Comparison of ENCODE assay signal across 2 cellular contexts in the genomic region with DNA sequence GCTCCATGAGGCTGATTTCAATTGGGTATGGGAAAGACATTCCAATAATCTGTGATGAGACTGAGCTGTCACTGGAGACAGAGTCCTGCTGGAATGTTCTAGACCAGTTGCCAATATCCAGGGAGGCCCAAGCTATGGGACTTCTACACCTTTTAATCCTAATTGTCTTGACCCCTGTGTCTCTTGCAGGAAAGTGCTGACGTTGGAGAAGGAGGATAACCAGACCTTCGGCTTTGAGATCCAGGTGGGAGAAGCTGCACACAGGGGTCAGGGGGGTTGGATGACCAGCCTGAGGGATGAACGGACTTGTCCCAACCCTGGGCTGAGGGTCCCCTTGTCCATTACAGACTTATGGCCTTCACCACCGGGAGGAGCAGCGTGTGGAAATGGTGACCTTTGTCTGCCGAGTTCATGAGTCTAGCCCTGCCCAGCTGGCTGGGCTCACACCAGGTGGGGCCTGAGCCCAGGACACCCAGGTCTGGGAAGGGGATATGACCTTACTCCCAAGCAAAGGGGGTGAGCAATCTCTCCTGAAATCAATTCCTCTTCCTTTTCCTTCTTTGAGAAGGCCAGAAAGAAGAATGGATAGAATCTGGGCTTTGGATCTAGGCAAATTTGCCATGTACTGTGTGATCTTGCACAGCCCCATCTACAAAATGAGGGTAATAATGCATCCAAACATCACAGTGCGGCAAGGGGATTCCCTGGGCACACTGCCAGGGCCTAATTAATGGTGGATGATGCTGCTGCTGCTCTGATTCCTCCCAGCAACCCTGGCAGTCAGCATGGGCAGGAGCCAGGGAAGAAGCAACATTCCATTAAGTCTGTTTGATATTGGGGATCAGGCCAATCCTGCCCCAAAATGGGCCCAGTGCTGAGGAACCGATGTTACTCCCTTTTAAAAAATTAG.
TF ChIP-seq lines count a peak whose summit lies in the region.

No MANE protein-coding gene starts in this region.

TF ChIP-seq in K562, 482 proteins besides CTCF, POLR2A, EP300 and RAD21:
- TF ChIP-seq PCBP1 (IDR thresholded peaks at IDR 0.05; ENCODE audit: low read depth, low read length, poor library complexity, severe bottlenecking), result no peak
- peak; percentile 87 for TF ChIP-seq ZNF316 (IDR thresholded peaks at IDR 0.05)
- peak; percentile 46; the same call in 1 of the 2 replicates for TF ChIP-seq MAFG (tag; conservative IDR thresholded peaks at IDR 0.05)
- no peak for TF ChIP-seq MEF2D (tag; conservative IDR thresholded peaks at IDR 0.05; ENCODE audit: low read depth)
- TF ChIP-seq, protein P1, sequence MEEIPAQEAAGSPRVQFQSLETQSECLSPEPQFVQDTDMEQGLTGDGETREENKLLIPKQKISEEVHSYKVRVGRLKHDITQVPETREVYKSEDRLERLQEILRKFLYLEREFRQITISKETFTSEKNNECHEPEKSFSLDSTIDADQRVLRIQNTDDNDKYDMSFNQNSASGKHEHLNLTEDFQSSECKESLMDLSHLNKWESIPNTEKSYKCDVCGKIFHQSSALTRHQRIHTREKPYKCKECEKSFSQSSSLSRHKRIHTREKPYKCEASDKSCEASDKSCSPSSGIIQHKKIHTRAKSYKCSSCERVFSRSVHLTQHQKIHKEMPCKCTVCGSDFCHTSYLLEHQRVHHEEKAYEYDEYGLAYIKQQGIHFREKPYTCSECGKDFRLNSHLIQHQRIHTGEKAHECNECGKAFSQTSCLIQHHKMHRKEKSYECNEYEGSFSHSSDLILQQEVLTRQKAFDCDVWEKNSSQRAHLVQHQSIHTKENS (CRISPR knock-in tag; IDR thresholded peaks at IDR 0.05), result no peak
- TF ChIP-seq NR2C2 (CRISPR knock-in tag; IDR thresholded peaks at IDR 0.05), result no peak
- TF ChIP-seq NR2C2 (tag; IDR thresholded peaks at IDR 0.05), result peak; percentile 68
- TF ChIP-seq NFIX (CRISPR knock-in tag; IDR thresholded peaks at IDR 0.05; ENCODE audit: low read depth), result no peak
- TF ChIP-seq SIX5 (IDR thresholded peaks at IDR 0.05; ENCODE audit: borderline replicate concordance in 1 of 2, insufficient read depth in 1 of 2, low read depth in 1 of 2, low read length in 2 of 2), result no peak
- TF ChIP-seq C11orf30 (IDR thresholded peaks at IDR 0.05; ENCODE audit: low read depth), result peak; percentile 67; the same call in 1 of the 2 replicates

TF ChIP-seq in liver, 16 proteins besides CTCF, POLR2A, EP300 and RAD21:
- TF ChIP-seq HNF4A (conservative IDR thresholded peaks at IDR 0.05) (peak; percentile 32 to 58), HNF4G (IDR thresholded peaks at IDR 0.05) (no peak)
